In genomic region chr15:66356069-66356358, GRCh38 we compare ENCODE assay signal across 8 cellular contexts. TPM values are rescaled to one million over a fixed set of nuclear protein-coding genes. Genes with fewer than 3 reads are reported as not detected.
DNase-seq lines count a peak whose midpoint lies in the region; ATAC-seq and TF ChIP-seq lines count a peak whose summit lies in the region.

No MANE protein-coding gene starts in this region.

- peaks cover 10% of the 10 kb centered on the region for H3K36me3 Mint-ChIP-seq in effector memory CD8-positive, alpha-beta T cell (ENCODE audit: insufficient read depth)

- peak overlapping the region; percentile 94 to 96 for H3K27ac Mint-ChIP-seq in effector memory CD8-positive, alpha-beta T cell

- no peaks in the 10 kb centered on the region for H4K20me1 ChIP-seq in Karpas-422 (ENCODE audit: insufficient read depth, low read depth, low read length)

- peak overlapping the region; percentile 65 for H3K27ac ChIP-seq in Karpas-422 (ENCODE audit: low read length)
- peak overlapping the region; percentile 71 to 75 for H3K27ac ChIP-seq in ovary

- peaks cover 34% of the 10 kb centered on the region for H3K79me2 ChIP-seq in Karpas-422 (ENCODE audit: low read length)

- H3K27me3 ChIP-seq in Karpas-422 (ENCODE audit: low read length), result no peaks in the 10 kb centered on the region
- H3K27me3 ChIP-seq in ovary, result no peaks in the 10 kb centered on the region

- no peak for DNase-seq in Karpas-422
- peak in 1 of 3 experiments; percentile 2 for DNase-seq in effector memory CD8-positive, alpha-beta T cell
- DNase-seq in ovary, result no peak
- DNase-seq in sciatic nerve (ENCODE audit: low spot score), result no peak
- no peak for DNase-seq in DMS153 treated with DMSO at 0.1 percent for 48 hours (lab: John Stamatoyannopoulos, UW; ENCODE audit: unreplicated experiment)
- no peak for DNase-seq in NCI-H345 treated with DMSO at 0.1 percent for 48 hours (lab: John Stamatoyannopoulos, UW; ENCODE audit: unreplicated experiment)
- DNase-seq in 8988T, result no peak

- peaks cover 13 to 19% of the 10 kb centered on the region in 2 donors for H3K4me1 Mint-ChIP-seq in effector memory CD8-positive, alpha-beta T cell (ENCODE audit: low read depth in 2 of 2)

- WGBS in ovary, 3 donors, result 1% methylated on average over 12 of the region's 12 CpGs

- no peak for TF ChIP-seq POLR2A in ovary (IDR thresholded peaks at IDR 0.05)

- H3K9ac ChIP-seq in Karpas-422 (ENCODE audit: low read length), result peak overlapping the region; percentile 86

- peaks cover 8% of the 10 kb centered on the region; the same call in 1 of the 2 replicates for H3K36me3 ChIP-seq in Karpas-422 (ENCODE audit: insufficient read depth, low read length)
- no peaks in the 10 kb centered on the region for H3K36me3 ChIP-seq in ovary

- no peaks in the 10 kb centered on the region for H3K27me3 Mint-ChIP-seq in effector memory CD8-positive, alpha-beta T cell

- intact Hi-C loops in ovary (cut with DNase I) (no loop called here), sciatic nerve (cut with DNase I) (no loop called here)

- no peak for TF ChIP-seq EP300 in ovary (IDR thresholded peaks at IDR 0.05)

- H3K4me1 ChIP-seq in Karpas-422 (ENCODE audit: low read length) (peaks cover 30% of the 10 kb centered on the region), ovary (ENCODE audit: insufficient read depth) (peaks cover 5% of the 10 kb centered on the region)

- no peaks in the 10 kb centered on the region for H3K9me2 ChIP-seq in Karpas-422 (replicated peaks; ENCODE audit: insufficient read depth, low read length)

- peak overlapping the region; percentile 97 for H3K4me3 Mint-ChIP-seq in effector memory CD8-positive, alpha-beta T cell

- H3K4me3 ChIP-seq in GM08714 (ENCODE audit: low read length), result peak overlapping the region; percentile 86
- H3K4me3 ChIP-seq in Karpas-422 (ENCODE audit: low read length), result peak overlapping the region; percentile 85
- peak overlapping the region; percentile 75 for H3K4me3 ChIP-seq in ovary

- peak overlapping the region; percentile 74; the same call in 1 of the 2 replicates for H2AFZ ChIP-seq in Karpas-422 (ENCODE audit: low read length)

- H3K9me3 Mint-ChIP-seq in effector memory CD8-positive, alpha-beta T cell, result no peaks in the 10 kb centered on the region

- peak overlapping the region; percentile 84 for H3K4me2 ChIP-seq in Karpas-422 (ENCODE audit: low read depth, low read length, poor library complexity, severe bottlenecking)

- H3K9me3 ChIP-seq in Karpas-422 (ENCODE audit: low read length) (no peaks in the 10 kb centered on the region), ovary (no peaks in the 10 kb centered on the region)

- TF ChIP-seq CTCF in ovary (IDR thresholded peaks at IDR 0.05), result no peak

- ATAC-seq in effector memory CD8-positive, alpha-beta T cell (replicated peaks), result no peak
- no peak for ATAC-seq in sciatic nerve

RNA-seq across cellular contexts. Expression of gene TIPIN, which starts 0.5 kb away (rescaled TPM):
- total RNA-seq in Karpas-422 (2014; rRNA removed; shearing (Covaris generic); ENCODE audit: low replicate concordance), result 8.4 and 16.5 TPM in 2 replicates
- total RNA-seq in ovary (10 to 100 TPM in 1 of 7 donors, 1 to 10 TPM in 6; 5.5 to 12.6 (median 8.3) TPM), sciatic nerve (10.0 TPM)
- polyA plus RNA-seq in ovary, result 1 to 10 TPM; 4.5 to 7.6 TPM

RNA-seq across cellular contexts. Expression of gene MAP2K1, which starts 30.7 kb away (rescaled TPM):
- 38.1 and 46.6 TPM in 2 replicates for total RNA-seq in Karpas-422 (2014; rRNA removed; shearing (Covaris generic); ENCODE audit: low replicate concordance)
- 10 to 100 TPM; 21.6 to 44.8 (median 35.6) TPM for total RNA-seq in ovary
- 10 to 100 TPM; 24.3 to 32.8 TPM for polyA plus RNA-seq in ovary
- 37.2 TPM for total RNA-seq in sciatic nerve
